8 cellular contexts compared by ENCODE assay signal in genomic region chr2:130181880-130182682, GRCh38. TPM values are rescaled to one million over a fixed set of nuclear protein-coding genes. Genes with fewer than 3 reads are reported as not detected.
DNase-seq lines count a peak whose midpoint lies in the region; ATAC-seq and TF ChIP-seq lines count a peak whose summit lies in the region.
"Not testable (repeated sequence)": the region's sequence is repeated elsewhere in the genome, so short reads cannot be mapped to it uniquely, and the experiment has no call there.

TSS of gene MZT2B (plus strand) at chr2:130182262. CDS start at chr2:130182283, 21 bp downstream.

- H3K27ac ChIP-seq in left lung = peak within 1 kb of the TSS; percentile 91 to 93

- H3K4me3 Mint-ChIP-seq in CD14-positive monocyte = peak within 1 kb of the TSS; percentile 83 to 92
- H3K4me3 Mint-ChIP-seq in activated CD4-positive, alpha-beta T cell treated with anti-CD3 and anti-CD28 coated beads, Interleukin-2, amount 10 ng/mL, durations not matched to agents 7 days and 5 days = peak within 1 kb of the TSS; percentile 91

- H3K36me3 ChIP-seq in left lung = not testable (repeated sequence)

- DNase-seq in CD14-positive monocyte (ENCODE audit: low spot score) = peak; percentile 83
- peak; percentile 84 for DNase-seq in NCI-H526 treated with DMSO at 0.1 percent for 48 hours (lab: John Stamatoyannopoulos, UW)
- DNase-seq in activated CD4-positive, alpha-beta T cell treated with anti-CD3 and anti-CD28 coated beads, Interleukin-2, amount 10 ng/mL, durations not matched to agents 7 days and 5 days = peak; percentile 91
- DNase-seq in dedifferentiated amniotic fluid mesenchymal stem cell (ENCODE audit: extremely low spot score) = peak; percentile 72
- peak; percentile 91 to 98 for DNase-seq in left lung
- peak; percentile 86 to 89 for DNase-seq in stimulated activated CD4-positive, alpha-beta T cell treated with anti-CD3 and anti-CD28 coated beads, Interleukin-2, amount 100 ng/mL, for 48 hours

- H3K27ac Mint-ChIP-seq in CD14-positive monocyte = peak within 1 kb of the TSS; percentile 88 to 97 (median 92)
- H3K27ac Mint-ChIP-seq in activated CD4-positive, alpha-beta T cell treated with anti-CD3 and anti-CD28 coated beads, Interleukin-2, amount 10 ng/mL, durations not matched to agents 7 days and 5 days = peak within 1 kb of the TSS; percentile 99

- H3K4me1 ChIP-seq in left lung = peaks cover 11 to 27% of the 10 kb centered on the region in 2 donors

- POLR2A ChIA-PET in activated CD4-positive, alpha-beta T cell treated with anti-CD3 and anti-CD28 coated beads, Interleukin-2, amount 10 ng/mL, durations not matched to agents 7 days and 5 days (lab: Charles Lee) = interaction anchor here (0.8 kb wide), 1 partner anchor 195 kb away, joined by 3 read pairs; no protein-coding TSS in a partner anchor

- not testable (repeated sequence) for H3K27me3 Mint-ChIP-seq in CD14-positive monocyte (ENCODE audit: low read depth in 3 of 3); activated CD4-positive, alpha-beta T cell treated with anti-CD3 and anti-CD28 coated beads, Interleukin-2, amount 10 ng/mL, durations not matched to agents 7 days and 5 days

- intact Hi-C loops in CD14-positive monocyte (cut with micrococcal nuclease) = loop anchor here in 1 of 2 donors (2.0 to 10.0 kb wide), 2 partner anchors 163 to 307 kb away; no protein-coding TSS in a partner anchor
- intact Hi-C loops in left lung (cut with DNase I) = not testable (repeated sequence)

- ATAC-seq in GM19351 (IDR thresholded peaks at IDR 0.05; ENCODE audit: unreplicated experiment) = peak; percentile 78
- ATAC-seq in HG03520 (IDR thresholded peaks at IDR 0.05; ENCODE audit: unreplicated experiment) = peak; percentile 81
- peak; percentile 96 for ATAC-seq in left lung

- not testable (repeated sequence) for H3K27me3 ChIP-seq in left lung

- CTCF ChIA-PET in activated CD4-positive, alpha-beta T cell treated with anti-CD3 and anti-CD28 coated beads, Interleukin-2, amount 10 ng/mL, durations not matched to agents 7 days and 5 days (lab: Charles Lee) = interaction anchor here (0.6 to 2.4 kb wide), 7 partner anchors 13 to 195 kb away, joined by 3 to 27 read pairs (median 3); partner anchors contain the start of gene IMP4

- TF ChIP-seq CTCF in CD14-positive monocyte (IDR thresholded peaks at IDR 0.05) (peak; percentile 96), left lung (IDR thresholded peaks at IDR 0.05) (peak; percentile 78 to 81)

- H3K4me1 Mint-ChIP-seq in CD14-positive monocyte = peaks cover 21% of the 10 kb centered on the region
- H3K4me1 Mint-ChIP-seq in activated CD4-positive, alpha-beta T cell treated with anti-CD3 and anti-CD28 coated beads, Interleukin-2, amount 10 ng/mL, durations not matched to agents 7 days and 5 days = peaks cover 28% of the 10 kb centered on the region

- not testable (repeated sequence) for H3K9me3 ChIP-seq in left lung

- H3K36me3 Mint-ChIP-seq in CD14-positive monocyte = not testable (repeated sequence)
- H3K36me3 Mint-ChIP-seq in activated CD4-positive, alpha-beta T cell treated with anti-CD3 and anti-CD28 coated beads, Interleukin-2, amount 10 ng/mL, durations not matched to agents 7 days and 5 days (ENCODE audit: low read depth) = peaks cover 10% of the 10 kb centered on the region

- H3K4me3 ChIP-seq in left lung = peak within 1 kb of the TSS; percentile 98 to 99

- not testable (repeated sequence) for H3K9me3 Mint-ChIP-seq in CD14-positive monocyte; activated CD4-positive, alpha-beta T cell treated with anti-CD3 and anti-CD28 coated beads, Interleukin-2, amount 10 ng/mL, durations not matched to agents 7 days and 5 days

RNA-seq across cellular contexts. Expression of gene MZT2B, which starts in this region (rescaled TPM):
- polyA plus RNA-seq in CD14-positive monocyte = 10 to 100 TPM; 64.9 to 66.8 TPM
- 100 to 1,000 TPM; 387 to 417 TPM for total RNA-seq in activated CD4-positive, alpha-beta T cell treated with anti-CD3 and anti-CD28 coated beads, Interleukin-2, amount 10 ng/mL, durations not matched to agents 7 days and 5 days
- total RNA-seq in left lung = 100 to 1,000 TPM; 151 to 178 TPM

Comparison
In these comparisons a context has a peak if more than half of its experiments do, and no peak if none do; other contexts are left out.
1. Peak in every context shown above with its lines: DNase-seq, ATAC-seq, H3K4me3 ChIP-seq and H3K27ac ChIP-seq.